In the genomic region with DNA sequence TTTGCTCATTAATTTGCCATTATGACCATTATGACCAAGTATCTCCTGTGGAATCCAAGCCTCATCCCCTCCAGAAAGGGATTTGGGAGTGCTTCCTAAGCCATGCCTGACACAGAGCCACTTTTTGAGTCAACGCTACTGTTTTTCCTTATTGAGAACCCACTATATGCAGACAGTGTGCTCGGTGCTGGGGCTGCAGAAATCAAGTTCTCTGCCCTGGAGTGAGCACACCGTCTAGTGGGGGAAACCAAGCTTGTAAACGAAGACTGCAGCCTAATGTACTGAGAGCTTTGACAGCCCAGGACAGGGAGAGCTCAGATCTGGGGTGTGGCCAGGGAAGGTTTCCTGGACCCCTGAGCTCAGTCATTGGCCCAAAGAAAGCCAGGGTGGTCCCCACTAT, we compare ENCODE assay signal across 21 cellular contexts.
A peak's percentile ranks its signal among the peaks of the same experiment; 100 is the strongest.
DNase-seq lines count a peak whose midpoint lies in the region; ATAC-seq, FAIRE-seq and TF ChIP-seq lines count a peak whose summit lies in the region.
"Had no signal": no experiment of that assay in that cellular context is flagged by ENCODE, and none has a peak within 500 bp of the region (broad histone marks: within the 10 kb centered on the region; RNA-seq: fewer than 3 reads in every experiment).

No MANE protein-coding gene starts in this region.

- no peak overlapping the region for H3K14ac ChIP-seq in neuronal stem cell (ENCODE audit: low read length)

- H3K4me1 Mint-ChIP-seq in GM23338: peaks cover 34% of the 10 kb centered on the region
- H3K4me1 Mint-ChIP-seq in brain: peaks cover 26% of the 10 kb centered on the region
- peaks cover 28% of the 10 kb centered on the region for H3K4me1 Mint-ChIP-seq in glutamatergic neuron (ENCODE audit: low read depth, unreplicated experiment)

- peak overlapping the region; percentile 87 for H2BK5ac ChIP-seq in neuronal stem cell (ENCODE audit: low read length)

- H2BK12ac ChIP-seq in neuronal stem cell (ENCODE audit: low read length): no peak overlapping the region

- no peaks in the 10 kb centered on the region for H3K36me3 Mint-ChIP-seq in GM23338 (ENCODE audit: low read depth)
- no peaks in the 10 kb centered on the region for H3K36me3 Mint-ChIP-seq in brain
- H3K36me3 Mint-ChIP-seq in glutamatergic neuron (ENCODE audit: unreplicated experiment): no peaks in the 10 kb centered on the region
- H3K36me3 Mint-ChIP-seq: CD4-positive, alpha-beta memory T cell had no signal

- no peaks in the 10 kb centered on the region for H3K79me1 ChIP-seq in neuronal stem cell (ENCODE audit: low read depth, low read length)

- H3K27me3 Mint-ChIP-seq in GM23338 (ENCODE audit: insufficient read depth, low read depth, poor library complexity): peaks cover 34% of the 10 kb centered on the region
- peaks cover 73% of the 10 kb centered on the region for H3K27me3 Mint-ChIP-seq in brain
- H3K27me3 Mint-ChIP-seq in glutamatergic neuron (ENCODE audit: unreplicated experiment): peaks cover 19% of the 10 kb centered on the region

- H2BK15ac ChIP-seq in neuronal stem cell (ENCODE audit: low read length): peak overlapping the region; percentile 40

- H3K9me3 Mint-ChIP-seq in GM23338 (no peaks in the 10 kb centered on the region; the same call in 2 of the 3 replicates), brain (peaks cover 0 to 9% (median 0%) of the 10 kb centered on the region in 5 experiments), glutamatergic neuron (ENCODE audit: unreplicated experiment) (peaks cover 21% of the 10 kb centered on the region)
- H3K9me3 Mint-ChIP-seq: CD4-positive, alpha-beta memory T cell; HFFc6 had no signal

- no peaks in the 10 kb centered on the region for H3K79me2 ChIP-seq in GM23338 (replicated peaks; ENCODE audit: insufficient read depth)

- no peaks in the 10 kb centered on the region for H3K9me2 ChIP-seq in GM23338 (ENCODE audit: insufficient read depth)

- H2AK5ac ChIP-seq in neuronal stem cell (ENCODE audit: low read depth, low read length): peak overlapping the region; percentile 63

- DNase-seq in GM23338 (ENCODE audit: low spot score) (no peak), glutamatergic neuron (no peak), neuronal stem cell (ENCODE audit: low spot score) (no peak), RCC 7860 (ENCODE audit: low spot score) (no peak)
- DNase-seq in stimulated activated CD4-positive, alpha-beta T cell treated with anti-CD3 and anti-CD28 coated beads, Interleukin-4, amount 100 ng/mL, for 1 hour: no peak
- DNase-seq in stimulated activated CD4-positive, alpha-beta T cell treated with anti-CD3 and anti-CD28 coated beads, Interleukin-2, amount 100 ng/mL, for 48 hours: no peak
- DNase-seq: C1 segment of cervical spinal cord; Calu3; CD4-positive, alpha-beta memory T cell; COR-L47; DMS53; DMS79 treated with DMSO at 0.1 percent for 48 hours; GF-D8; GM23248; HFFc6 had no signal

- H3K27me3 ChIP-seq in GM23338 (ENCODE audit: insufficient read depth) (peaks cover 15% of the 10 kb centered on the region), neuronal stem cell (ENCODE audit: control insufficient read depth in 3 of 3, insufficient read depth in 3 of 3, low read depth in 1 of 3, low read length in 3 of 3) (peaks cover 0 to 88% (median 16%) of the 10 kb centered on the region in 3 experiments)

- H2AFZ ChIP-seq in GM23338 (no peak overlapping the region), neuronal stem cell (ENCODE audit: low read length) (no peak overlapping the region)
- H2AFZ ChIP-seq: GM23248 had no signal

- ATAC-seq in GM23338 (no peak), GM21723 (IDR thresholded peaks at IDR 0.05; ENCODE audit: unreplicated experiment) (no peak)

- FAIRE-seq in RCC 7860 (lab: Jason Lieb, UNC): no peak
- FAIRE-seq: GM12891, GM18507, H54 had no signal

- H3K4me2 ChIP-seq in GM23338 (no peak overlapping the region), neuronal stem cell (ENCODE audit: insufficient read depth, low read length, poor library complexity, severe bottlenecking) (no peak overlapping the region)

- H3F3A ChIP-seq in GM23338 (replicated peaks; ENCODE audit: low read depth): 0 out of 2 replicates have a peak, but pooled peaks cover 5% of the 10 kb centered on the region

- H3K23ac ChIP-seq in neuronal stem cell (ENCODE audit: low read depth, low read length, poor library complexity): peak overlapping the region; percentile 73

- no peak overlapping the region for H3K4me3 ChIP-seq in GM23338
- H3K4me3 ChIP-seq in neuronal stem cell (ENCODE audit: low read length in 2 of 2): no peak overlapping the region
- H3K4me3 ChIP-seq: GM23248, HAP-1 had no signal

- H4K20me1 ChIP-seq in GM23338 (replicated peaks; ENCODE audit: insufficient read depth): no peaks in the 10 kb centered on the region

- no peaks in the 10 kb centered on the region; the same call in 1 of the 2 replicates for H3K36me3 ChIP-seq in GM23338 (ENCODE audit: insufficient read depth)
- no peaks in the 10 kb centered on the region for H3K36me3 ChIP-seq in neuronal stem cell (replicated peaks in 1 of 2; ENCODE audit: control insufficient read depth in 2 of 2, insufficient read depth in 2 of 2, low read length in 2 of 2)
- H3K36me3 ChIP-seq: HAP-1 had no signal

- H3K18ac ChIP-seq in neuronal stem cell (ENCODE audit: low read length): no peak overlapping the region

- H3K9me3 ChIP-seq in neuronal stem cell (replicated peaks in 1 of 2; ENCODE audit: control insufficient read depth in 2 of 2, insufficient read depth in 1 of 2, low read depth in 1 of 2, low read length in 2 of 2): peaks cover 0 to 2% of the 10 kb centered on the region in 2 donors
- H3K9me3 ChIP-seq: HAP-1 had no signal

- peak overlapping the region; percentile 1 for H2BK120ac ChIP-seq in neuronal stem cell (ENCODE audit: low read depth, low read length)

- H3K27ac Mint-ChIP-seq in GM23338 (no peak overlapping the region), brain (no peak overlapping the region), glutamatergic neuron (ENCODE audit: unreplicated experiment) (no peak overlapping the region)
- H3K27ac Mint-ChIP-seq: CD4-positive, alpha-beta memory T cell; HFFc6 had no signal

- H3K27ac ChIP-seq in GM23338 (ENCODE audit: low read depth): no peak overlapping the region
- no peak overlapping the region for H3K27ac ChIP-seq in neuronal stem cell (replicated peaks; ENCODE audit: low read length)
- H3K27ac ChIP-seq: GM23248 had no signal

- no CpG with 5 or more reads among the region's 4 CpGs for WGBS in neuronal stem cell (ENCODE audit: extremely low coverage in 2 of 2, insufficient read length in 2 of 2, insufficient replicate concordance in 1 of 2), 2 donors

- TF ChIP-seq CTCF in GM23338 (conservative IDR thresholded peaks at IDR 0.05; ENCODE audit: low read depth in 2 of 2): no peak
- no peak for TF ChIP-seq CTCF in brain (conservative IDR thresholded peaks at IDR 0.05)
- TF ChIP-seq CTCF in glutamatergic neuron (IDR thresholded peaks at IDR 0.05; ENCODE audit: partially characterized antibody, unreplicated experiment): no peak

- H3K4ac ChIP-seq in neuronal stem cell (ENCODE audit: low read length): no peak overlapping the region

- peaks cover 17% of the 10 kb centered on the region for H3K4me1 ChIP-seq in GM23338 (ENCODE audit: insufficient read depth)
- peaks cover 0 to 7% of the 10 kb centered on the region in 2 donors for H3K4me1 ChIP-seq in neuronal stem cell (ENCODE audit: control insufficient read depth in 2 of 2, insufficient read depth in 1 of 2, low read depth in 1 of 2, low read length in 2 of 2)
- H3K4me1 ChIP-seq: HAP-1 had no signal

- no peak overlapping the region for H4K8ac ChIP-seq in neuronal stem cell (ENCODE audit: low read depth, low read length)

- peak overlapping the region; percentile 60 for H3K9ac ChIP-seq in neuronal stem cell (ENCODE audit: low read depth, low read length, poor library complexity)
- H3K9ac ChIP-seq: GM23248 had no signal

- peak overlapping the region; percentile 23; the same call in 1 of the 3 replicates for H3K4me3 Mint-ChIP-seq in GM23338
- peak overlapping the region in 3 of 5 experiments; percentile 35 to 63 (median 62) for H3K4me3 Mint-ChIP-seq in brain
- peak overlapping the region; percentile 52 for H3K4me3 Mint-ChIP-seq in glutamatergic neuron (ENCODE audit: unreplicated experiment)
- H3K4me3 Mint-ChIP-seq: CD4-positive, alpha-beta memory T cell; HFFc6 had no signal

- H4K91ac ChIP-seq in neuronal stem cell (ENCODE audit: low read depth, low read length, poor library complexity): no peak overlapping the region

TF ChIP-seq in GM23338, 12 proteins besides CTCF, POLR2A, EP300 and RAD21 (continues in another document):
- TF ChIP-seq ETS1 (IDR thresholded peaks at IDR 0.05): no peak
- TF ChIP-seq JUNB (IDR thresholded peaks at IDR 0.05; ENCODE audit: unreplicated experiment): no peak
- no peak for TF ChIP-seq STAT1 (IDR thresholded peaks at IDR 0.05; ENCODE audit: unreplicated experiment)
- no peak for TF ChIP-seq NANOG (IDR thresholded peaks at IDR 0.05; ENCODE audit: borderline replicate concordance)
- TF ChIP-seq EZH2 (IDR thresholded peaks at IDR 0.05; ENCODE audit: low read depth, unreplicated experiment): no peak
